In the genomic region with DNA sequence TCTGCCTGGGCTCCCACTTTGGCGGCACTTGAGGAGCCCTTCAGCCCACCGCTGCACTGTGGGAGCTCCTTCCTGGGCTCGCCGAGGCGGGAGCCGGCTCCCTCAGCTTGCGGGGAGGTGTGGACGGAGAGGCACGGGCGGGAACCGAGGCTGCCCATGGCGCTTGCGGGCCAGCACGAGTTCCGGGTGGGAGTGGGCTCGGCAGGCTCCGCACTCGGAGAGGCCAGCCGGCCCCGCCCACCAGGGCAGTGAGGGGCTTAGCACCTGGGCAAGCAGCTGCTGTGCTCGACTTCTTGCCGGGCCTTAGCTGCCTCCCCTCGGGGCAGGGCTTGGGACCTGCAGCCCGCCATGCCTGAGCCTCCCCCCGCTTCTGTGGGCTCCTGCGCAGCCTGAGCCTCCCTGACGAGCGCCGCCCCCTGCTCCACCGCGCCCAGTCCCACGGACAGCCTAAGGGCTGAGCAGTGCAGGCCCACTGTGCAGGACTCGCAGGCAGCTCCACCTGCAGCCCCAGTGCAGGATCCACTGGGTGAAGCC, we compare ENCODE assay signal across 21 cellular contexts. TPM values are rescaled to one million over a fixed set of nuclear protein-coding genes. Genes with fewer than 3 reads are reported as not detected.
DNase-seq lines count a peak whose midpoint lies in the region; ATAC-seq, FAIRE-seq and TF ChIP-seq lines count a peak whose summit lies in the region.
"Had no signal": no experiment of that assay in that cellular context is flagged by ENCODE, and none has a peak within 500 bp of the region (broad histone marks: within the 10 kb centered on the region; RNA-seq: fewer than 3 reads in every experiment).

No MANE protein-coding gene starts in this region.

- H3K27ac Mint-ChIP-seq in glutamatergic neuron (ENCODE audit: unreplicated experiment), result no peak overlapping the region
- H3K27ac Mint-ChIP-seq: CD4-positive, alpha-beta memory T cell had no signal

- H3K4me3 Mint-ChIP-seq in glutamatergic neuron (ENCODE audit: unreplicated experiment), result no peak overlapping the region
- H3K4me3 Mint-ChIP-seq: CD4-positive, alpha-beta memory T cell had no signal

- H4K20me1 ChIP-seq in K562 (replicated peaks; ENCODE audit: control insufficient read depth, insufficient read depth, low read length), result no peaks in the 10 kb centered on the region

- H3K4me1 ChIP-seq in HEK293 (ENCODE audit: control insufficient read depth, insufficient read depth, low read length) (no peaks in the 10 kb centered on the region), K562 (replicated peaks in 1 of 2; ENCODE audit: control insufficient read depth in 2 of 2, insufficient read depth in 2 of 2, low read length in 2 of 2) (peaks cover 0 to 9% of the 10 kb centered on the region in 2 experiments; a peak in 2 of 5 replicates), neuronal stem cell (ENCODE audit: control insufficient read depth in 2 of 2, insufficient read depth in 1 of 2, low read depth in 1 of 2, low read length in 2 of 2) (peaks cover 0 to 2% of the 10 kb centered on the region in 2 donors), breast epithelium (no peaks in the 10 kb centered on the region)

- H3K36me3 ChIP-seq in HEK293 (ENCODE audit: control insufficient read depth in 2 of 2, insufficient read depth in 1 of 2, low read length in 2 of 2) (peaks cover 8 to 9% of the 10 kb centered on the region in 2 experiments; a peak in 2 of 3 replicates), K562 (ENCODE audit: control insufficient read depth, insufficient read depth, low read length) (no peaks in the 10 kb centered on the region), neuronal stem cell (replicated peaks in 1 of 2; ENCODE audit: control insufficient read depth in 2 of 2, insufficient read depth in 2 of 2, low read length in 2 of 2) (peaks cover 0 to 17% of the 10 kb centered on the region in 2 donors), breast epithelium (no peaks in the 10 kb centered on the region)

- TF ChIP-seq CTCF in HEK293 (tag by site-specific recombination; IDR thresholded peaks at IDR 0.05), result no peak
- TF ChIP-seq CTCF in K562 (IDR thresholded peaks at IDR 0.05 in 2 of 3, conservative IDR thresholded peaks at IDR 0.05 in 1 of 3; ENCODE audit: insufficient read depth in 2 of 3, low read depth in 1 of 3, low read length in 3 of 3), result no peak
- no peak for TF ChIP-seq CTCF in glutamatergic neuron (IDR thresholded peaks at IDR 0.05; ENCODE audit: partially characterized antibody, unreplicated experiment)
- no peak for TF ChIP-seq CTCF in breast epithelium (IDR thresholded peaks at IDR 0.05)

- no peak for ATAC-seq in K562

- H3K4me3 ChIP-seq in HEK293 (ENCODE audit: low read depth, low read length) (no peak overlapping the region), K562 (no peak overlapping the region), neuronal stem cell (ENCODE audit: low read length in 2 of 2) (no peak overlapping the region), breast epithelium (no peak overlapping the region)
- H3K4me3 ChIP-seq: GM12878 had no signal

- no peaks in the 10 kb centered on the region for H3K36me3 Mint-ChIP-seq in glutamatergic neuron (ENCODE audit: unreplicated experiment)

- no peak for FAIRE-seq in K562 (lab: Jason Lieb, UNC)
- FAIRE-seq: GM12878, GM18507, H54 had no signal

- no peaks in the 10 kb centered on the region for H3K79me1 ChIP-seq in neuronal stem cell (ENCODE audit: low read depth, low read length)

- POLR2A ChIA-PET in HEK293 (lab: Yijun Ruan, JAX) (no interaction called here), K562 (lab: Yijun Ruan, JAX) (interaction anchor here (0.5 to 1.3 kb wide), 2 partner anchors 43 to 73 kb away, joined by 3 to 4 read pairs; no protein-coding TSS in a partner anchor)

- 97% methylated on average over 13 of the region's 33 CpGs for WGBS in K562 (ENCODE audit: insufficient coverage, low coverage, missing lambda C conversion rate)
- WGBS in neuronal stem cell (ENCODE audit: extremely low coverage in 2 of 2, insufficient read length in 2 of 2, insufficient replicate concordance in 1 of 2), 2 donors, result no CpG with 5 or more reads among the region's 33 CpGs

- H3K9me3 ChIP-seq in HEK293 (ENCODE audit: control insufficient read depth, insufficient read depth, low read depth, low read length), result no peaks in the 10 kb centered on the region
- no peaks in the 10 kb centered on the region for H3K9me3 ChIP-seq in K562 (replicated peaks; ENCODE audit: control insufficient read depth, insufficient read depth, low read depth, low read length)
- H3K9me3 ChIP-seq in neuronal stem cell (replicated peaks in 1 of 2; ENCODE audit: control insufficient read depth in 2 of 2, insufficient read depth in 1 of 2, low read depth in 1 of 2, low read length in 2 of 2), result no peaks in the 10 kb centered on the region
- H3K9me3 ChIP-seq in breast epithelium, result no peaks in the 10 kb centered on the region

- H3K23ac ChIP-seq in neuronal stem cell (ENCODE audit: low read depth, low read length, poor library complexity), result no peak overlapping the region

- intact Hi-C loops in K562 (cut with micrococcal nuclease) (no loop called here), breast epithelium (cut with DNase I; ENCODE audit: low total_unique reads) (no loop called here)

- TF ChIP-seq RAD21 in K562 (CRISPR knock-in tag; conservative IDR thresholded peaks at IDR 0.05 in 1 of 2, IDR thresholded peaks at IDR 0.05 in 1 of 2), result no peak

- no peaks in the 10 kb centered on the region for H3K4me1 Mint-ChIP-seq in glutamatergic neuron (ENCODE audit: low read depth, unreplicated experiment)

- H2BK15ac ChIP-seq in neuronal stem cell (ENCODE audit: low read length), result no peak overlapping the region

- H2BK12ac ChIP-seq in neuronal stem cell (ENCODE audit: low read length), result no peak overlapping the region

- TF ChIP-seq POLR2A in K562 (conservative IDR thresholded peaks at IDR 0.05) (no peak), breast epithelium (IDR thresholded peaks at IDR 0.05) (no peak)

- H3K27me3 ChIP-seq in K562 (ENCODE audit: control insufficient read depth in 2 of 2, insufficient read depth in 2 of 2, low read length in 2 of 2) (no peaks in the 10 kb centered on the region), neuronal stem cell (ENCODE audit: control insufficient read depth in 3 of 3, insufficient read depth in 3 of 3, low read depth in 1 of 3, low read length in 3 of 3) (no peaks in the 10 kb centered on the region), breast epithelium (no peaks in the 10 kb centered on the region)

- H3K9ac ChIP-seq in K562 (ENCODE audit: insufficient read depth in 1 of 2, low read depth in 2 of 2, low read length in 2 of 2), result no peak overlapping the region
- H3K9ac ChIP-seq in neuronal stem cell (ENCODE audit: low read depth, low read length, poor library complexity), result no peak overlapping the region

- no peak overlapping the region for H2BK120ac ChIP-seq in neuronal stem cell (ENCODE audit: low read depth, low read length)

- H3K4me2 ChIP-seq in K562 (ENCODE audit: insufficient read depth, low read length) (no peak overlapping the region), neuronal stem cell (ENCODE audit: insufficient read depth, low read length, poor library complexity, severe bottlenecking) (no peak overlapping the region)

- DNase-seq in K562 (ENCODE audit: extremely low read depth in 1 of 4, low spot score in 3 of 4) (no peak), neuronal stem cell (ENCODE audit: low spot score) (no peak), glutamatergic neuron (no peak), amygdala (lab: John Stamatoyannopoulos, UW) (no peak), breast epithelium (ENCODE audit: low spot score in 2 of 2) (no peak)
- DNase-seq in activated naive CD4-positive, alpha-beta T cell (lab: John Stamatoyannopoulos, UW), result no peak
- DNase-seq: C1 segment of cervical spinal cord; Calu3; CD4-positive, alpha-beta memory T cell; COR-L47; DMS153; DND-41; GDM1; GOT3; HCEC 1CT had no signal

- CTCF ChIA-PET in HEK293 (lab: Yijun Ruan, JAX), result interaction anchor here (0.9 kb wide), 1 partner anchor 66 kb away, joined by 3 read pairs; no protein-coding TSS in a partner anchor
- CTCF ChIA-PET in K562 (lab: Yijun Ruan, JAX; ENCODE audit: low intra/inter-chr PET ratio), result no interaction called here

- H3K27ac ChIP-seq in HEK293 (ENCODE audit: extremely low read depth, low read depth, low read length) (no peak overlapping the region), K562 (ENCODE audit: extremely low read depth, low read depth, low read length) (no peak overlapping the region), neuronal stem cell (replicated peaks; ENCODE audit: low read length) (no peak overlapping the region), breast epithelium (no peak overlapping the region)

- no peak overlapping the region for H2AFZ ChIP-seq in K562 (ENCODE audit: low read depth, low read length)
- no peak overlapping the region for H2AFZ ChIP-seq in neuronal stem cell (ENCODE audit: low read length)

- H3K18ac ChIP-seq in neuronal stem cell (ENCODE audit: low read length), result no peak overlapping the region

- H4K91ac ChIP-seq in neuronal stem cell (ENCODE audit: low read depth, low read length, poor library complexity), result no peak overlapping the region

- H3K4ac ChIP-seq in neuronal stem cell (ENCODE audit: low read length), result no peak overlapping the region

- in situ Hi-C loops in K562 (cut with MboI), result no loop called here

- no peaks in the 10 kb centered on the region for H3K9me1 ChIP-seq in K562 (ENCODE audit: control insufficient read depth, insufficient read depth, low read length)

- no peaks in the 10 kb centered on the region for H3K79me2 ChIP-seq in K562 (ENCODE audit: control insufficient read depth, insufficient read depth, low read length)

- H4K8ac ChIP-seq in neuronal stem cell (ENCODE audit: low read depth, low read length), result peak overlapping the region; percentile 65

- BruUV-seq in K562 (replicated peaks; lab: Mats Ljungman, UMichigan), result no TSS peak

- no peak for TF ChIP-seq EP300 in K562 (IDR thresholded peaks at IDR 0.05; ENCODE audit: low read length)

- no peak overlapping the region for H3K14ac ChIP-seq in neuronal stem cell (ENCODE audit: low read length)

- H3K9me3 Mint-ChIP-seq in glutamatergic neuron (ENCODE audit: unreplicated experiment), result no peaks in the 10 kb centered on the region
- H3K9me3 Mint-ChIP-seq: CD4-positive, alpha-beta memory T cell had no signal

- H2BK5ac ChIP-seq in neuronal stem cell (ENCODE audit: low read length), result no peak overlapping the region

- no peak overlapping the region for H2AK5ac ChIP-seq in neuronal stem cell (ENCODE audit: low read depth, low read length)

- H3K27me3 Mint-ChIP-seq in glutamatergic neuron (ENCODE audit: unreplicated experiment), result peaks cover 3% of the 10 kb centered on the region
- H3K27me3 Mint-ChIP-seq: CD4-positive, alpha-beta memory T cell had no signal

RNA-seq across cellular contexts. Expression of a gene that starts 44.6 kb away (rescaled TPM):
- 41.6 and 89.7 TPM in 2 replicates for total RNA-seq in K562 (2011; cell fraction: chromatin; rRNA removed; ENCODE audit: low replicate concordance)
- total RNA-seq in K562 (2011; cell fraction: nucleolus; rRNA removed), result 12.8 and 16.2 TPM in 2 replicates
- 23.0 and 33.7 TPM in 2 replicates for total RNA-seq in K562 (2011; cell fraction: nucleoplasm; rRNA removed)
- total RNA-seq in K562 (2014; rRNA removed) (5.0 and 6.7 TPM in 2 replicates), K562 (2014; rRNA removed; fragmentation: Illumina TruSeq; extraction: Trizol) (9.0 and 10.5 TPM in 2 replicates), K562 (2015; rRNA removed; fragmentation: Illumina TruSeq; extraction: Trizol) (6.4 and 9.2 TPM in 2 replicates), K562 (2021) (15.5 and 18.8 TPM in 2 replicates), glutamatergic neuron (ENCODE audit: unreplicated experiment) (106 TPM), breast epithelium (10 to 100 TPM; 31.6 to 43.0 (median 35.7) TPM)
- polyA plus RNA-seq in K562 (2011; rRNA removed) (11.2 and 22.0 TPM in 2 replicates), K562 (2014; fragmentation: Illumina TruSeq; extraction: Trizol) (15.0 and 15.9 TPM in 2 replicates), K562 (2014; fragmentation: Nextera tagmentation; extraction: Ambion mirVana) (1 to 10 TPM; 3.3 to 3.7 TPM), K562 (2014; rRNA removed) (10.6 and 11.0 TPM in 2 replicates)
- polyA plus RNA-seq in K562 (2011; cell fraction: cytosol; rRNA removed), result 14.6 and 17.9 TPM in 2 replicates
- 36.7 and 46.9 TPM in 2 replicates for polyA plus RNA-seq in K562 (2011; cell fraction: nucleus; rRNA removed)
- 11.4 and 26.6 TPM in 2 replicates for polyA plus RNA-seq in K562 (2012)
- polyA minus RNA-seq in K562 (2011; rRNA and poly(A)+ RNA removed), result 12.6 and 16.4 TPM in 2 replicates
- polyA minus RNA-seq in K562 (2011; cell fraction: cytosol; rRNA and poly(A)+ RNA removed), result 10.8 and 24.8 TPM in 2 replicates
- 9.3 and 13.4 TPM in 2 replicates for polyA minus RNA-seq in K562 (2011; cell fraction: nucleus; rRNA and poly(A)+ RNA removed)
- 37.4 TPM for polyA plus RNA-seq in neuronal stem cell (2013, experiment 1 of 2)
- 37.2 TPM for polyA plus RNA-seq in neuronal stem cell (2013, experiment 2 of 2)

RNA-seq across cellular contexts. Expression of a gene that starts 48.3 kb away (rescaled TPM):
- 0.19 TPM in 1 of 2 replicates, not detected in the other for total RNA-seq in K562 (2011; cell fraction: chromatin; rRNA removed; ENCODE audit: low replicate concordance)
- total RNA-seq in K562 (2011; cell fraction: nucleolus; rRNA removed), result 0.26 and 0.33 TPM in 2 replicates
- total RNA-seq in K562 (2011; cell fraction: nucleoplasm; rRNA removed), result 0.31 and 0.44 TPM in 2 replicates
- not detected in 2 replicates for total RNA-seq in K562 (2014; rRNA removed)
- not detected in 2 replicates for total RNA-seq in K562 (2014; rRNA removed; fragmentation: Illumina TruSeq; extraction: Trizol)
- 0.07 TPM in 1 of 2 replicates, not detected in the other for total RNA-seq in K562 (2015; rRNA removed; fragmentation: Illumina TruSeq; extraction: Trizol)
- total RNA-seq in K562 (2021), result 0.07 TPM in 1 of 2 replicates, not detected in the other
- 0.04 and 0.15 TPM in 2 replicates for polyA plus RNA-seq in K562 (2011; rRNA removed)
- 0.19 and 0.34 TPM in 2 replicates for polyA plus RNA-seq in K562 (2011; cell fraction: cytosol; rRNA removed)
- 0.13 TPM in 1 of 2 replicates, not detected in the other for polyA plus RNA-seq in K562 (2011; cell fraction: nucleus; rRNA removed)
- 0.18 and 1.1 TPM in 2 replicates for polyA plus RNA-seq in K562 (2012)
- polyA plus RNA-seq in K562 (2014; fragmentation: Illumina TruSeq; extraction: Trizol), result not detected in 2 replicates
- polyA plus RNA-seq in K562 (2014; fragmentation: Nextera tagmentation; extraction: Ambion mirVana), result under 1 TPM in 1 of 2 experiments, not detected in 1; 0.17 TPM
- 0.24 TPM in 1 of 2 replicates, not detected in the other for polyA plus RNA-seq in K562 (2014; rRNA removed)
- polyA minus RNA-seq in K562 (2011; rRNA and poly(A)+ RNA removed), result 0.18 TPM in 1 of 2 replicates, not detected in the other
- polyA minus RNA-seq in K562 (2011; cell fraction: cytosol; rRNA and poly(A)+ RNA removed), result not detected in 2 replicates
- 0.27 TPM in 1 of 2 replicates, not detected in the other for polyA minus RNA-seq in K562 (2011; cell fraction: nucleus; rRNA and poly(A)+ RNA removed)
- 0.11 TPM for polyA plus RNA-seq in neuronal stem cell (2013, experiment 1 of 2)
- 0.11 TPM for polyA plus RNA-seq in neuronal stem cell (2013, experiment 2 of 2)
- not detected for total RNA-seq in glutamatergic neuron (ENCODE audit: unreplicated experiment)
- total RNA-seq in breast epithelium, result not detected
- total RNA-seq: A172; A673; Calu3; CD4-positive, alpha-beta memory T cell had no signal
- polyA plus RNA-seq: CD4-positive, alpha-beta memory T cell had no signal
